ENCODE assay signal across 10 cellular contexts in the genomic region with DNA sequence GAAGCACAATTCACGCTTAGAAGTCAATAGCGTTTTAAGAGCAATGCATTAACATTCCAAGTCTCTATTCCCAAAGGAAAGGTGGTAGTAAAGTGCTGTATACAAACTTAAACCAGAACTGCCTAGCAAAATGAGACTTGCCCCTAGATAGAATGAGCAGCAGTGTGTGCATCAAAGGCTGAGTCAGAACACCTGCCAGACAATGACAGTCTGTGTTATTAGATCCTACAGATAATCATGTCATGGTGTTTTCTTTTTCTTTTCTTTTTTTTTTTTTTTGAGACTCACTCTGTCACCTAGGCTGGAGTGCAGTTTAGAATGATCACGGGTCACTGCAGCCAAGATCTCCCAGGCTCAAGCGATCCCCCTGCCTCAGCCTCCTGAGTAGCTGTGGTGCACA. TPM values are rescaled to one million over a fixed set of nuclear protein-coding genes. Genes with fewer than 3 reads are reported as not detected.
DNase-seq lines count a peak whose midpoint lies in the region; ATAC-seq and TF ChIP-seq lines count a peak whose summit lies in the region.
"Had no signal": no experiment of that assay in that cellular context is flagged by ENCODE, and none has a peak within 500 bp of the region (broad histone marks: within the 10 kb centered on the region; RNA-seq: fewer than 3 reads in every experiment).

No MANE protein-coding gene starts in this region.

- intact Hi-C loops in CD4-positive, alpha-beta T cell (cut with DNase I, micrococcal nuclease) = loop anchor here in 1 of 2 experiments (2.0 to 10.0 kb wide), 3 partner anchors 274 to 746 kb away; partner anchors contain the start of genes DEPDC5, PISD and PRR14L
- intact Hi-C loops in naive thymus-derived CD4-positive, alpha-beta T cell (cut with micrococcal nuclease) = loop anchor here (1.0 to 10.0 kb wide), 6 partner anchors 69 to 746 kb away; partner anchors contain the start of genes DEPDC5 (in 1 of the 2), PISD (in 1 of the 2), PRR14L (in 1 of the 2) and RFPL2 (in 1 of the 2)

- peak overlapping the region; percentile 98 for H3K4me3 Mint-ChIP-seq in CD4-positive, alpha-beta T cell
- H3K4me3 Mint-ChIP-seq in naive thymus-derived CD4-positive, alpha-beta T cell = peak overlapping the region; percentile 96 to 99 (median 98)

- H3K27me3 Mint-ChIP-seq in CD4-positive, alpha-beta T cell = peaks cover 4% of the 10 kb centered on the region
- H3K27me3 Mint-ChIP-seq in naive thymus-derived CD4-positive, alpha-beta T cell = peaks cover 0 to 3% (median 0%) of the 10 kb centered on the region in 5 donors

- POLR2A ChIA-PET in CD4-positive, alpha-beta T cell (lab: Charles Lee) = interaction anchor here (0.7 to 2.7 kb wide), 3 partner anchors 9 to 126 kb away, joined by 3 to 29 read pairs (median 3); partner anchors contain the start of gene FBXO7
- POLR2A ChIA-PET in naive thymus-derived CD4-positive, alpha-beta T cell (lab: Charles Lee) = interaction anchor here (2.8 kb wide), 1 partner anchor 64 kb away, joined by 26 read pairs; the partner anchor contains the start of gene FBXO7

- H3K27ac ChIP-seq in CD4-positive, alpha-beta T cell (ENCODE audit: low read depth, low read length) = no peak overlapping the region
- no peak overlapping the region for H3K27ac ChIP-seq in coronary artery
- peak overlapping the region; percentile 92 for H3K27ac ChIP-seq in naive thymus-derived CD4-positive, alpha-beta T cell (ENCODE audit: low read depth, low read length)
- H3K27ac ChIP-seq in WERI-Rb-1 = no peak overlapping the region

- H3K4me1 ChIP-seq in naive thymus-derived CD4-positive, alpha-beta T cell (ENCODE audit: control insufficient read depth in 2 of 2, insufficient read depth in 2 of 2, low read length in 2 of 2) = peaks cover 12 to 14% of the 10 kb centered on the region in 2 donors

- no peaks in the 10 kb centered on the region for H3K9me3 ChIP-seq in CD4-positive, alpha-beta T cell (ENCODE audit: control insufficient read depth, low read length)
- H3K9me3 ChIP-seq in naive thymus-derived CD4-positive, alpha-beta T cell (ENCODE audit: control insufficient read depth in 2 of 3, low read length in 3 of 3) = no peaks in the 10 kb centered on the region
- no peaks in the 10 kb centered on the region for H3K9me3 ChIP-seq in WERI-Rb-1 (ENCODE audit: severe bottlenecking)

- peak overlapping the region; percentile 85 for H3K27ac Mint-ChIP-seq in CD4-positive, alpha-beta T cell
- H3K27ac Mint-ChIP-seq in naive thymus-derived CD4-positive, alpha-beta T cell = peak overlapping the region; percentile 77 to 98 (median 93)

- no peak for DNase-seq in CD4-positive, alpha-beta T cell
- DNase-seq in LHCN-M2 (ENCODE audit: low read depth) = peak; percentile 22
- DNase-seq in coronary artery (ENCODE audit: low spot score) = no peak
- no peak for DNase-seq in naive thymus-derived CD4-positive, alpha-beta T cell
- no peak for DNase-seq in SK-N-DZ (ENCODE audit: low spot score)
- no peak for DNase-seq in WERI-Rb-1
- DNase-seq in NCI-H446 (lab: John Stamatoyannopoulos, UW) = no peak
- DNase-seq: NCI-H774 had no signal

- H3K36me3 Mint-ChIP-seq in CD4-positive, alpha-beta T cell (ENCODE audit: low read depth) = peaks cover 62% of the 10 kb centered on the region
- peaks cover 3 to 26% (median 14%) of the 10 kb centered on the region in 5 donors for H3K36me3 Mint-ChIP-seq in naive thymus-derived CD4-positive, alpha-beta T cell

- CTCF ChIA-PET in CD4-positive, alpha-beta T cell (lab: Charles Lee) = interaction anchor here (0.6 to 2.8 kb wide), 2 partner anchors 64 to 691 kb away, joined by 3 to 23 read pairs; partner anchors contain the start of gene FBXO7
- CTCF ChIA-PET in naive thymus-derived CD4-positive, alpha-beta T cell (lab: Charles Lee) = no interaction called here

- peaks cover 3 to 36% (median 6%) of the 10 kb centered on the region in 3 experiments for H3K36me3 ChIP-seq in naive thymus-derived CD4-positive, alpha-beta T cell (ENCODE audit: control insufficient read depth in 2 of 3, insufficient read depth in 3 of 3, low read length in 3 of 3)
- peaks cover 36% of the 10 kb centered on the region for H3K36me3 ChIP-seq in WERI-Rb-1

- ATAC-seq in CD4-positive, alpha-beta T cell (ENCODE audit: poor library complexity) = no peak
- no peak for ATAC-seq in naive thymus-derived CD4-positive, alpha-beta T cell
- no peak for ATAC-seq in HG02973 (IDR thresholded peaks at IDR 0.05; ENCODE audit: unreplicated experiment)

- H3K9me3 Mint-ChIP-seq in CD4-positive, alpha-beta T cell = no peaks in the 10 kb centered on the region
- H3K9me3 Mint-ChIP-seq in naive thymus-derived CD4-positive, alpha-beta T cell = peaks cover 0 to 5% (median 0%) of the 10 kb centered on the region in 11 donors

- no peak for TF ChIP-seq CTCF in CD4-positive, alpha-beta T cell (IDR thresholded peaks at IDR 0.05)
- no peak for TF ChIP-seq CTCF in coronary artery (IDR thresholded peaks at IDR 0.05)
- no peak for TF ChIP-seq CTCF in WERI-Rb-1 (IDR thresholded peaks at IDR 0.05; ENCODE audit: low read depth, low read length)

- H3K27me3 ChIP-seq in CD4-positive, alpha-beta T cell (ENCODE audit: control insufficient read depth, insufficient read depth, low read length) = no peaks in the 10 kb centered on the region
- no peaks in the 10 kb centered on the region for H3K27me3 ChIP-seq in naive thymus-derived CD4-positive, alpha-beta T cell (ENCODE audit: control insufficient read depth in 2 of 2, insufficient read depth in 2 of 2, low read length in 2 of 2)
- H3K27me3 ChIP-seq in WERI-Rb-1 (ENCODE audit: insufficient read depth, low read depth, severe bottlenecking) = no peaks in the 10 kb centered on the region

- peaks cover 56% of the 10 kb centered on the region for H3K4me1 Mint-ChIP-seq in CD4-positive, alpha-beta T cell (ENCODE audit: low read depth)
- H3K4me1 Mint-ChIP-seq in naive thymus-derived CD4-positive, alpha-beta T cell = peaks cover 22 to 62% (median 58%) of the 10 kb centered on the region in 7 donors

- H3K4me3 ChIP-seq in coronary artery (peak overlapping the region; percentile 93), WERI-Rb-1 (ENCODE audit: low read depth, low read length) (no peak overlapping the region)
- peak overlapping the region; percentile 10 for H3K4me3 ChIP-seq in naive thymus-derived CD4-positive, alpha-beta T cell (ENCODE audit: low read length)

RNA-seq across cellular contexts. Expression of gene RTCB, which starts 1.6 kb away (rescaled TPM):
- 10 to 100 TPM; 30.1 to 36.0 TPM for total RNA-seq in CD4-positive, alpha-beta T cell
- total RNA-seq in LHCN-M2 (2014; rRNA removed) = 101 and 102 TPM in 2 replicates
- 79.3 TPM for polyA plus RNA-seq in LHCN-M2 (2012)
- total RNA-seq in naive thymus-derived CD4-positive, alpha-beta T cell = 10 to 100 TPM; 41.6 to 59.7 (median 54.6) TPM
- polyA plus RNA-seq in naive thymus-derived CD4-positive, alpha-beta T cell = 100 to 1,000 TPM; 101 to 126 TPM
- polyA plus RNA-seq in SK-N-DZ (2014; cell fraction: cytosol; rRNA removed) = 153 and 171 TPM in 2 replicates
- polyA plus RNA-seq in SK-N-DZ (2014; cell fraction: nucleus; rRNA removed) = 43.8 and 76.5 TPM in 2 replicates

RNA-seq across cellular contexts. Expression of gene RFPL3, which starts 52.8 kb away (rescaled TPM):
- not detected for total RNA-seq in CD4-positive, alpha-beta T cell
- not detected in 2 replicates for total RNA-seq in LHCN-M2 (2014; rRNA removed)
- polyA plus RNA-seq in LHCN-M2 (2012) = not detected
- not detected for total RNA-seq in naive thymus-derived CD4-positive, alpha-beta T cell
- polyA plus RNA-seq in naive thymus-derived CD4-positive, alpha-beta T cell = not detected
- polyA plus RNA-seq in SK-N-DZ (2014; cell fraction: cytosol; rRNA removed) = not detected in 2 replicates
- polyA plus RNA-seq in SK-N-DZ (2014; cell fraction: nucleus; rRNA removed) = not detected in 2 replicates
- total RNA-seq: temporal lobe had no signal

RNA-seq across cellular contexts. Expression of gene BPIFC, which starts 53.8 kb away (rescaled TPM):
- total RNA-seq in CD4-positive, alpha-beta T cell = not detected
- not detected in 2 replicates for total RNA-seq in LHCN-M2 (2014; rRNA removed)
- not detected for polyA plus RNA-seq in LHCN-M2 (2012)
- total RNA-seq in naive thymus-derived CD4-positive, alpha-beta T cell = not detected
- not detected for polyA plus RNA-seq in naive thymus-derived CD4-positive, alpha-beta T cell
- polyA plus RNA-seq in SK-N-DZ (2014; cell fraction: cytosol; rRNA removed) = not detected in 2 replicates
- not detected in 2 replicates for polyA plus RNA-seq in SK-N-DZ (2014; cell fraction: nucleus; rRNA removed)
- total RNA-seq: temporal lobe had no signal
